ENCODE assay signal across 21 cellular contexts in the genomic region with DNA sequence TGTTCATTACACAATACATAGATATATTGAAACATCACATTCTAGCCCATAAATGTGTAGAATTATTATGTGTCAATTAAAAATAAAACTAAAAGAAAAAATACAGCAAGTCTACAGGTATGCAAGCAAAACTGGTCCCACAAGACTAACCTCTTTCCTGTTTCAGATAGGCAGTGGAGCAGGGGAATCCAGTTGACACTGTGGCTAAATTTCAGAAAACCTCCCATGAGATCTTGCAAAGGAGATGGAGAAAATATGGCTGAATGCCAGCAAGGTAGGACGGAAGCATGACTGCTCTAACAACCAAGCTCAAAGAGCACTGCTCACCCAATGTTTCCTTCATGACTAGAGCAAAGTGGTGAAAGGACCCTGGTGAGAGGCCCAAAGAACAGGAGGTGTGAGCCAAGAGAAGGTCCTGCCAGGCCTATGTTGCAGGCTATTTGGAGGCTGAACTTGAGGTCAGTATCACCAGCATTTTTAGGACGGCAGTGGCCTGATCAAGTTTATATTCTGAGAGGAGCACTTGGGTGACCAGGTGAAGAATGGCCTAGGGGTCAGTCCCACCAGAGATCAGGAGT. TPM values are rescaled to one million over a fixed set of nuclear protein-coding genes. Genes with fewer than 3 reads are reported as not detected.
DNase-seq lines count a peak whose midpoint lies in the region; ATAC-seq and TF ChIP-seq lines count a peak whose summit lies in the region.
"Had no signal": no experiment of that assay in that cellular context is flagged by ENCODE, and none has a peak within 500 bp of the region (broad histone marks: within the 10 kb centered on the region; RNA-seq: fewer than 3 reads in every experiment).

No MANE protein-coding gene starts in this region.

- DNase-seq in dorsolateral prefrontal cortex (no peak), right cardiac atrium (peak in 2 of 3 donors; percentile 50 to 53), testis (no peak), kidney glomerular epithelial cell (lab: John Stamatoyannopoulos, UW) (no peak), EL (no peak)
- no peak for DNase-seq in activated effector memory CD4-positive, alpha-beta T cell treated with anti-CD3 and anti-CD28 coated beads, Interleukin-2, amount 50 U/mL, for 16 hours
- DNase-seq: activated CD4-positive, alpha-beta T cell treated with anti-CD3 and anti-CD28 coated beads, Interleukin-2, amount 10 ng/mL, durations not matched to agents 24 days and 14 days; CD4-positive, alpha-beta T cell; dermis blood vessel endothelial cell; DND-41; Karpas-422; mesendoderm; natural killer cell; NCI-H1092; NCI-H2081 treated with DMSO at 0.1 percent for 48 hours; NCI-H446 treated with DMSO at 0.1 percent for 48 hours; posterior cingulate gyrus; SHP77; stimulated activated CD4-positive, alpha-beta T cell treated with anti-CD3 and anti-CD28 coated beads, Interleukin-4, amount 100 ng/mL, for 1 hour had no signal

- whole genome bisulfite sequencing in right cardiac atrium = 40% methylated on average over 2 of the region's 2 CpGs
- WGBS in testis, 2 donors = 61 to 65% methylated on average over 2 of the region's 2 CpGs

- H3K79me2 ChIP-seq in Loucy (ENCODE audit: insufficient read depth, low read length) = no peaks in the 10 kb centered on the region

- H3K4me1 ChIP-seq in Loucy (ENCODE audit: insufficient read depth, low read length, poor library complexity, severe bottlenecking) = peaks cover 46% of the 10 kb centered on the region
- peaks cover 29% of the 10 kb centered on the region for H3K4me1 ChIP-seq in right cardiac atrium (ENCODE audit: control insufficient read depth, insufficient read depth, low read length)
- no peaks in the 10 kb centered on the region for H3K4me1 ChIP-seq in testis

- TF ChIP-seq CTCF in Loucy (conservative IDR thresholded peaks at IDR 0.05; ENCODE audit: low read length) = no peak
- TF ChIP-seq CTCF in dorsolateral prefrontal cortex (IDR thresholded peaks at IDR 0.05 in 54 of 56, conservative IDR thresholded peaks at IDR 0.05 in 2 of 56; ENCODE audit: low read depth in 1 of 56, partially characterized antibody in 56 of 56) = no peak
- TF ChIP-seq CTCF in testis (IDR thresholded peaks at IDR 0.05) = no peak

- H3K9me2 ChIP-seq in Loucy (replicated peaks; ENCODE audit: low read depth, low read length) = no peaks in the 10 kb centered on the region

- H3K4me2 ChIP-seq in Loucy (ENCODE audit: low read depth, low read length, poor library complexity, severe bottlenecking) = peak overlapping the region; percentile 62

- no peak overlapping the region for H2AFZ ChIP-seq in Loucy (ENCODE audit: low read length)

- H3K4me3 ChIP-seq in Loucy (ENCODE audit: low read length, poor library complexity, severe bottlenecking) = no peak overlapping the region
- peak overlapping the region in 32 of 59 donors; percentile 2 to 72 (median 55) for H3K4me3 ChIP-seq in dorsolateral prefrontal cortex
- H3K4me3 ChIP-seq in right cardiac atrium (ENCODE audit: low read length) = no peak overlapping the region
- H3K4me3 ChIP-seq in testis = no peak overlapping the region
- H3K4me3 ChIP-seq: skin epidermis had no signal

- H3K9me3 ChIP-seq in Loucy (ENCODE audit: insufficient read depth, low read depth, low read length) = peaks cover 5% of the 10 kb centered on the region; the same call in 1 of the 2 replicates
- H3K9me3 ChIP-seq in right cardiac atrium (ENCODE audit: control insufficient read depth, low read length) = no peaks in the 10 kb centered on the region
- H3K9me3 ChIP-seq in testis = no peaks in the 10 kb centered on the region

- peaks cover 4% of the 10 kb centered on the region; the same call in 1 of the 2 replicates for H3F3A ChIP-seq in Loucy (ENCODE audit: low read depth)

- H3K27ac ChIP-seq in dorsolateral prefrontal cortex (peak overlapping the region in 56 of 59 donors; percentile 66 to 99 (median 96)), right cardiac atrium (ENCODE audit: low read length) (peak overlapping the region; percentile 86), testis (peak overlapping the region; percentile 7 to 52)

- intact Hi-C loops in dorsolateral prefrontal cortex (cut with DNase I) (loop anchor here in 1 of 2 donors (2.0 to 5.0 kb wide), 2 partner anchors 27 to 203 kb away; no protein-coding TSS in a partner anchor), right cardiac atrium (cut with DNase I) (no loop called here), testis (cut with DNase I; ENCODE audit: low total_unique reads) (no loop called here)

- peak in 1 of 2 donors; percentile 61 for ATAC-seq in right cardiac atrium
- ATAC-seq: natural killer cell had no signal

- no peak for TF ChIP-seq POLR2A in testis (IDR thresholded peaks at IDR 0.05)

- no peaks in the 10 kb centered on the region for H4K20me1 ChIP-seq in Loucy (ENCODE audit: insufficient read depth, low read length, poor library complexity, severe bottlenecking)

- no peak overlapping the region for H3K9ac ChIP-seq in Loucy (ENCODE audit: low read depth, low read length, poor library complexity, severe bottlenecking)

- H3K27me3 ChIP-seq in Loucy (ENCODE audit: insufficient read depth, low read length, poor library complexity, severe bottlenecking) (no peaks in the 10 kb centered on the region), dorsolateral prefrontal cortex (peaks cover 0 to 3% (median 0%) of the 10 kb centered on the region in 45 donors), right cardiac atrium (ENCODE audit: control insufficient read depth, insufficient read depth) (no peaks in the 10 kb centered on the region), testis (no peaks in the 10 kb centered on the region)

- H3K36me3 ChIP-seq in Loucy (ENCODE audit: insufficient read depth, low read length) (no peaks in the 10 kb centered on the region), testis (ENCODE audit: low read depth, missing control alignments) (no peaks in the 10 kb centered on the region)

RNA-seq across cellular contexts. Expression of a gene that starts 1.1 kb away (rescaled TPM):
- total RNA-seq in dorsolateral prefrontal cortex (100 to 1,000 TPM in 11 of 120 experiments, 10 to 100 TPM in 105, 1 to 10 TPM in 4; 8.0 to 212 (median 45.8) TPM), right cardiac atrium (10 to 100 TPM in 3 of 4 donors, 1 to 10 TPM in 1; 6.7 to 17.9 (median 14.7) TPM), testis (100 to 1,000 TPM; 130 to 136 TPM)
- polyA plus RNA-seq in right cardiac atrium (4.9 TPM), testis (ENCODE audit: insufficient read depth, low read depth, low replicate concordance) (32.4 TPM)
- total RNA-seq: activated CD4-positive, alpha-beta T cell treated with anti-CD3 and anti-CD28 coated beads, Interleukin-2, amount 10 ng/mL, durations not matched to agents 24 days and 14 days; CD4-positive, alpha-beta T cell had no signal

Comparison
In these comparisons a context has a peak if more than half of its experiments do, and no peak if none do; other contexts are left out.
1. H3K4me3 ChIP-seq: peak in dorsolateral prefrontal cortex (32 of 59); none in Loucy (single experiment), right cardiac atrium (single experiment) and testis (0 of 2).
2. DNase-seq: peak in right cardiac atrium (2 of 3); none in dorsolateral prefrontal cortex (0 of 10), testis (single experiment), kidney glomerular epithelial cell (single experiment), activated effector memory CD4-positive, alpha-beta T cell treated with anti-CD3 and anti-CD28 coated beads, Interleukin-2, amount 50 U/mL, for 16 hours (single experiment) and EL (single experiment).
3. H3K27ac ChIP-seq: peak in every context shown above with its lines; median percentile 96 in dorsolateral prefrontal cortex; 86 in right cardiac atrium; 30 in testis.